ENCODE assay signal across 15 cellular contexts in the genomic region with DNA sequence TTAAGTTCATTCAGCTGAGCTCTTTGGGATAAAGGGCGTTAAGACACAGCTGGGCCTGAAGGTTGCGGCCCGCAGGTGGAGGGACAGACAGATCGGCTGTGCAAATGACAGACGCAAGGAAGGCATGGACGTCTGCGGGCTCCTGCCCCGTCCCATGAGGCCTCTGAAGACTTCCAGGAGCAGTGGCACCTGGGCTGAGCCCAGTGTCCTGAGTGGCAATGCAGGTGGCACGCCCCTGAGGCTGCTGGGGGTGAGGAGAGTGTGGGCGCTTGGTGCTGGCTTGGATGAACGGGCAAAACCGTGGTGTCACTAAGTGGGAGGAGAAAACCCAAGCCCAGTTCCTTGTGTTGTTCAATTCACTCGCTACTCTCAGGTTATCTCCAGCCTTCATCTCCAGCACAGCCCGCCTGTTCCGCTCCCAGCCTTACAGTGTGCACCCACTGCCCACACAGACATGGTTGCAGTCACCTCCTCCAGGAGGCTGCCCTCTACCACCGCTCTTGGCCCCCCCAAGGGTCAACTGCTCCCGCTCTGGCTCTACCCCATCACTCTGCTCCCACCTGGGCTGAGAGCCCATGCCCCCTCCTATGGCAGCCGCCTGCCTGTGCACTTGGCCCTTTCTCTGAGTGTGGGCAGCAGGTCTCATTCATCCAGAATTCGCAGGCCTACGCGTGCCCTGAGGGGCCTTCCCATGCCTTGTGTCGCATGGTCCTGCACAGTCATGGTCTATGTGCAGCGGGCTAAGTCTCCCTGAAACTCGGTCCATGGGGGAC. TPM values are rescaled to one million over a fixed set of nuclear protein-coding genes. Genes with fewer than 3 reads are reported as not detected.
DNase-seq lines count a peak whose midpoint lies in the region; ATAC-seq and TF ChIP-seq lines count a peak whose summit lies in the region.
"Had no signal": no experiment of that assay in that cellular context is flagged by ENCODE, and none has a peak within 500 bp of the region (broad histone marks: within the 10 kb centered on the region; RNA-seq: fewer than 3 reads in every experiment).

No MANE protein-coding gene starts in this region.

- H3K36me3 Mint-ChIP-seq in brain = peaks cover 6% of the 10 kb centered on the region
- H3K36me3 Mint-ChIP-seq in natural killer cell treated with Interleukin-12 subunit alpha and Interleukin-12 subunit beta and Interleukin-15 and Interleukin-18, amount 100 ng/mL, for 72 hours = no peaks in the 10 kb centered on the region
- H3K36me3 Mint-ChIP-seq in stimulated activated memory B cell treated with anti-CD40 and anti-IgM and Interleukin-4, amounts not matched to agents 10 μg/mL and 1 μg/mL and 100 μg/mL, for 72 hours = peaks cover 6% of the 10 kb centered on the region
- H3K36me3 Mint-ChIP-seq in activated naive CD4-positive, alpha-beta T cell treated with anti-CD3 and anti-CD28 coated beads, Interleukin-2, amount 50 U/mL, for 72 hours = peaks cover 0 to 6% of the 10 kb centered on the region in 2 donors

- peaks cover 33% of the 10 kb centered on the region for H3K4me1 Mint-ChIP-seq in brain
- H3K4me1 Mint-ChIP-seq in natural killer cell treated with Interleukin-12 subunit alpha and Interleukin-12 subunit beta and Interleukin-15 and Interleukin-18, amount 100 ng/mL, for 72 hours (ENCODE audit: low read depth in 2 of 2) = peaks cover 10 to 12% of the 10 kb centered on the region in 2 donors
- H3K4me1 Mint-ChIP-seq in stimulated activated memory B cell treated with anti-CD40 and anti-IgM and Interleukin-4, amounts not matched to agents 10 μg/mL and 1 μg/mL and 100 μg/mL, for 72 hours = peaks cover 11% of the 10 kb centered on the region

- H3K27me3 Mint-ChIP-seq in brain = peaks cover 3% of the 10 kb centered on the region
- H3K27me3 Mint-ChIP-seq in natural killer cell treated with Interleukin-12 subunit alpha and Interleukin-12 subunit beta and Interleukin-15 and Interleukin-18, amount 100 ng/mL, for 72 hours = peaks cover 0 to 13% of the 10 kb centered on the region in 2 donors
- peaks cover 28% of the 10 kb centered on the region for H3K27me3 Mint-ChIP-seq in stimulated activated memory B cell treated with anti-CD40 and anti-IgM and Interleukin-4, amounts not matched to agents 10 μg/mL and 1 μg/mL and 100 μg/mL, for 72 hours

- H3K9me3 Mint-ChIP-seq in brain = peaks cover 4 to 26% (median 15%) of the 10 kb centered on the region in 5 experiments
- no peaks in the 10 kb centered on the region for H3K9me3 Mint-ChIP-seq in natural killer cell treated with Interleukin-12 subunit alpha and Interleukin-12 subunit beta and Interleukin-15 and Interleukin-18, amount 100 ng/mL, for 72 hours
- H3K9me3 Mint-ChIP-seq in stimulated activated memory B cell treated with anti-CD40 and anti-IgM and Interleukin-4, amounts not matched to agents 10 μg/mL and 1 μg/mL and 100 μg/mL, for 72 hours = no peaks in the 10 kb centered on the region
- peaks cover 4 to 6% of the 10 kb centered on the region in 2 donors for H3K9me3 Mint-ChIP-seq in activated naive CD4-positive, alpha-beta T cell treated with anti-CD3 and anti-CD28 coated beads, Interleukin-2, amount 50 U/mL, for 72 hours

- H3K4me3 Mint-ChIP-seq in brain = no peak overlapping the region
- H3K4me3 Mint-ChIP-seq in natural killer cell treated with Interleukin-12 subunit alpha and Interleukin-12 subunit beta and Interleukin-15 and Interleukin-18, amount 100 ng/mL, for 72 hours = no peak overlapping the region
- H3K4me3 Mint-ChIP-seq in stimulated activated memory B cell treated with anti-CD40 and anti-IgM and Interleukin-4, amounts not matched to agents 10 μg/mL and 1 μg/mL and 100 μg/mL, for 72 hours = no peak overlapping the region

- DNase-seq in D341Med (ENCODE audit: low spot score) (peak; percentile 22), T1000 (lab: John Stamatoyannopoulos, UW) (no peak)
- DNase-seq in natural killer cell treated with Interleukin-12 subunit alpha and Interleukin-12 subunit beta and Interleukin-15 and Interleukin-18, amount 100 ng/mL, for 72 hours (ENCODE audit: low spot score) = no peak
- no peak for DNase-seq in activated naive CD4-positive, alpha-beta T cell treated with anti-CD3 and anti-CD28 coated beads, Interleukin-2, amount 50 U/mL, for 72 hours (ENCODE audit: low spot score in 2 of 2)
- DNase-seq: CD8-positive, alpha-beta memory T cell; GOT3; NCI-H1436; NCI-H1930; NCI-H226; NCI-H524; SIG-M5 had no signal

- ATAC-seq in natural killer cell treated with Interleukin-12 subunit alpha and Interleukin-12 subunit beta and Interleukin-15 and Interleukin-18, amount 100 ng/mL, for 72 hours = peak; percentile 21 to 52
- peak; percentile 47 for ATAC-seq in stimulated activated memory B cell treated with anti-CD40 and anti-IgM and Interleukin-4, amounts not matched to agents 10 μg/mL and 1 μg/mL and 100 μg/mL, for 72 hours
- no peak for ATAC-seq in activated naive CD4-positive, alpha-beta T cell treated with anti-CD3 and anti-CD28 coated beads, Interleukin-2, amount 50 U/mL, for 72 hours
- no peak for ATAC-seq in HG02571 (IDR thresholded peaks at IDR 0.05; ENCODE audit: unreplicated experiment)
- ATAC-seq: A549 had no signal

- H3K27ac Mint-ChIP-seq in brain = peak overlapping the region in 3 of 5 experiments; percentile 16 to 28 (median 28)
- H3K27ac Mint-ChIP-seq in natural killer cell treated with Interleukin-12 subunit alpha and Interleukin-12 subunit beta and Interleukin-15 and Interleukin-18, amount 100 ng/mL, for 72 hours = no peak overlapping the region
- no peak overlapping the region for H3K27ac Mint-ChIP-seq in stimulated activated memory B cell treated with anti-CD40 and anti-IgM and Interleukin-4, amounts not matched to agents 10 μg/mL and 1 μg/mL and 100 μg/mL, for 72 hours
- no peak overlapping the region for H3K27ac Mint-ChIP-seq in activated naive CD4-positive, alpha-beta T cell treated with anti-CD3 and anti-CD28 coated beads, Interleukin-2, amount 50 U/mL, for 72 hours

- no peak for TF ChIP-seq CTCF in brain (conservative IDR thresholded peaks at IDR 0.05)

RNA-seq across cellular contexts. Expression of gene PTGR3, which starts 50.3 kb away (rescaled TPM):
- polyA plus RNA-seq in brain (ENCODE audit: insufficient read depth, low read depth, low replicate concordance) = 30.8 TPM
- total RNA-seq in natural killer cell treated with Interleukin-12 subunit alpha and Interleukin-12 subunit beta and Interleukin-15 and Interleukin-18, amount 100 ng/mL, for 72 hours = 10 to 100 TPM; 20.0 to 23.0 TPM
- total RNA-seq in activated naive CD4-positive, alpha-beta T cell treated with anti-CD3 and anti-CD28 coated beads, Interleukin-2, amount 50 U/mL, for 72 hours = 10 to 100 TPM; 25.9 to 31.6 TPM

RNA-seq across cellular contexts. Expression of gene TSHZ1, which starts 51.9 kb away (rescaled TPM):
- polyA plus RNA-seq in brain (ENCODE audit: insufficient read depth, low read depth, low replicate concordance) = 35.6 TPM
- 10 to 100 TPM; 19.8 to 21.0 TPM for total RNA-seq in natural killer cell treated with Interleukin-12 subunit alpha and Interleukin-12 subunit beta and Interleukin-15 and Interleukin-18, amount 100 ng/mL, for 72 hours
- total RNA-seq in activated naive CD4-positive, alpha-beta T cell treated with anti-CD3 and anti-CD28 coated beads, Interleukin-2, amount 50 U/mL, for 72 hours = 10 to 100 TPM in 1 of 2 donors, 1 to 10 TPM in 1; 8.7 to 17.2 TPM

Comparison
In these comparisons a context has a peak if more than half of its experiments do, and no peak if none do; other contexts are left out.
1. H3K27ac Mint-ChIP-seq: peak in brain (3 of 5); none in natural killer cell treated with Interleukin-12 subunit alpha and Interleukin-12 subunit beta and Interleukin-15 and Interleukin-18, amount 100 ng/mL, for 72 hours (0 of 2), stimulated activated memory B cell treated with anti-CD40 and anti-IgM and Interleukin-4, amounts not matched to agents 10 μg/mL and 1 μg/mL and 100 μg/mL, for 72 hours (single experiment) and activated naive CD4-positive, alpha-beta T cell treated with anti-CD3 and anti-CD28 coated beads, Interleukin-2, amount 50 U/mL, for 72 hours (0 of 2).
2. ATAC-seq: peak in natural killer cell treated with Interleukin-12 subunit alpha and Interleukin-12 subunit beta and Interleukin-15 and Interleukin-18, amount 100 ng/mL, for 72 hours (2 of 2) and stimulated activated memory B cell treated with anti-CD40 and anti-IgM and Interleukin-4, amounts not matched to agents 10 μg/mL and 1 μg/mL and 100 μg/mL, for 72 hours (single experiment); none in activated naive CD4-positive, alpha-beta T cell treated with anti-CD3 and anti-CD28 coated beads, Interleukin-2, amount 50 U/mL, for 72 hours (0 of 2) and HG02571 (single experiment).